15 cellular contexts compared by ENCODE assay signal in genomic region chr5:1342711-1343110, GRCh38. TPM values are rescaled to one million over a fixed set of nuclear protein-coding genes. Genes with fewer than 3 reads are reported as not detected.
DNase-seq lines count a peak whose midpoint lies in the region; ATAC-seq, FAIRE-seq and TF ChIP-seq lines count a peak whose summit lies in the region.
"Not testable (repeated sequence)": the region's sequence is repeated elsewhere in the genome, so short reads cannot be mapped to it uniquely, and the experiment has no call there.
"Had no signal": no experiment of that assay in that cellular context is flagged by ENCODE, and none has a peak within 500 bp of the region (broad histone marks: within the 10 kb centered on the region; RNA-seq: fewer than 3 reads in every experiment).

No MANE protein-coding gene starts in this region.

- intact Hi-C loops in OCI-LY7 (cut with micrococcal nuclease; ENCODE audit: unreplicated experiment) (loop anchor here (1.0 to 5.0 kb wide), 3 partner anchors 26 to 1125 kb away; partner anchors contain the start of genes CCDC127 and SDHA), GM12878 (cut with micrococcal nuclease; ENCODE audit: unreplicated experiment) (loop anchor here (5.0 to 10.0 kb wide), 2 partner anchors 152 to 300 kb away; no protein-coding TSS in a partner anchor), thyroid gland (cut with DNase I) (loop anchor here (10.0 kb wide), 1 partner anchor 452 kb away; the partner anchor contains the start of gene MRPL36)
- intact Hi-C loops in activated CD4-positive, alpha-beta T cell treated with anti-CD3 and anti-CD28 coated beads, Interleukin-2, amount 10 ng/mL, durations not matched to agents 24 days and 14 days (cut with micrococcal nuclease), result loop anchor here (10.0 kb wide), 1 partner anchor 182 kb away; the partner anchor contains the start of gene LPCAT1

- H3K23ac ChIP-seq in H9 (ENCODE audit: insufficient read length, low read depth, low read length), result not testable (repeated sequence)

- peaks cover 11% of the 10 kb centered on the region for H3K23me2 ChIP-seq in H9 (ENCODE audit: insufficient read length, low read depth, low read length, poor library complexity, severe bottlenecking)

- TF ChIP-seq EP300 in GM12878 (IDR thresholded peaks at IDR 0.05; ENCODE audit: borderline replicate concordance in 1 of 2, control insufficient read depth in 1 of 2, low read depth in 2 of 2, low read length in 2 of 2), result not testable (repeated sequence)

- H3K9me3 ChIP-seq in BLaER1 treated with 17β-estradiol and CSF1 and Interleukin-3, amounts not matched to agents 10 nM and 100 nM (replicated peaks in 1 of 11); H9 (ENCODE audit: control insufficient read depth, low read depth, low read length); OCI-LY7 (ENCODE audit: low read length); GM12878 (replicated peaks; ENCODE audit: control insufficient read depth, insufficient read depth, low read length); thyroid gland: not testable (repeated sequence)

- SMC1A ChIA-PET in GM12878 (lab: Charles Lee; ENCODE audit: uncharacterized antibody, unreplicated experiment), result interaction anchor here (0.6 to 1.2 kb wide), 5 partner anchors 27 to 251 kb away, joined by 3 to 5 read pairs (median 4); no protein-coding TSS in a partner anchor

- not testable (repeated sequence) for H4K91ac ChIP-seq in H9 (ENCODE audit: insufficient read length, low read depth, low read length)

- peaks cover 49 to 60% (median 57%) of the 10 kb centered on the region in 11 experiments for H3K36me3 ChIP-seq in BLaER1 treated with 17β-estradiol and CSF1 and Interleukin-3, amounts not matched to agents 10 nM and 100 nM
- H3K36me3 ChIP-seq in OCI-LY7 (ENCODE audit: insufficient read depth, low read length), result peaks cover 63% of the 10 kb centered on the region
- H3K36me3 ChIP-seq in GM12878 (ENCODE audit: control insufficient read depth in 2 of 2, insufficient read depth in 2 of 2, low read length in 1 of 2), result peaks cover 12 to 21% of the 10 kb centered on the region in 2 experiments; a peak in 3 of 4 replicates
- peaks cover 39 to 41% of the 10 kb centered on the region in 2 donors for H3K36me3 ChIP-seq in thyroid gland

- not testable (repeated sequence) for H3K56ac ChIP-seq in H9 (ENCODE audit: insufficient read length, low read depth, low read length)

- not testable (repeated sequence) for H4K5ac ChIP-seq in H9 (ENCODE audit: insufficient read length, low read depth, low read length)

- not testable (repeated sequence) for H2BK15ac ChIP-seq in H9 (ENCODE audit: low read depth, low read length)

- in situ Hi-C loops in GM12878 (cut with MboI), result not testable (repeated sequence)

- no CpG with 5 or more reads among the region's 14 CpGs for WGBS in H9 (ENCODE audit: extremely low coverage, insufficient read length, low lambda C conversion rate)
- 55% methylated on average over 14 of the region's 14 CpGs for WGBS in GM12878 (ENCODE audit: insufficient coverage, insufficient replicate concordance, low lambda C conversion rate, missing lambda C conversion rate)
- 77% methylated on average over 11 to 13 of the region's 14 CpGs for WGBS in thyroid gland, 2 donors

- not testable (repeated sequence) for TF ChIP-seq RAD21 in GM12878 (IDR thresholded peaks at IDR 0.05; ENCODE audit: insufficient read depth, low read depth, low read length)

- not testable (repeated sequence) for BruUV-seq in OCI-LY7 (replicated peaks; lab: Mats Ljungman, UMichigan); GM12878 (replicated peaks; lab: Mats Ljungman, UMichigan)

- not testable (repeated sequence) for H3K9me3 Mint-ChIP-seq in H9; activated CD4-positive, alpha-beta T cell treated with anti-CD3 and anti-CD28 coated beads, Interleukin-2, amount 10 ng/mL, durations not matched to agents 24 days and 14 days; neural crest cell

- not testable (repeated sequence) for H2BK20ac ChIP-seq in H9 (ENCODE audit: low read depth, low read length, poor library complexity, severe bottlenecking)

- H3K9ac ChIP-seq in BLaER1 treated with 17β-estradiol and CSF1 and Interleukin-3, amounts not matched to agents 10 nM and 100 nM, result peak overlapping the region in 9 of 11 experiments; percentile 85 to 96 (median 89); a peak in 10 of 22 replicates
- not testable (repeated sequence) for H3K9ac ChIP-seq in H9 (ENCODE audit: extremely low read depth, insufficient read length, low read length)
- peak overlapping the region; percentile 11; the same call in 1 of the 2 replicates for H3K9ac ChIP-seq in GM12878 (ENCODE audit: control insufficient read depth, insufficient read depth, low read length)

- H3K18ac ChIP-seq in H9 (ENCODE audit: insufficient read length, low read depth, low read length), result not testable (repeated sequence)

- FAIRE-seq in GM12878 (lab: Jason Lieb, UNC), result not testable (repeated sequence)

- peak overlapping the region; percentile 92; a peak in 1 of 5 replicates for H3K4me3 Mint-ChIP-seq in H9
- H3K4me3 Mint-ChIP-seq in activated CD4-positive, alpha-beta T cell treated with anti-CD3 and anti-CD28 coated beads, Interleukin-2, amount 10 ng/mL, durations not matched to agents 24 days and 14 days, result peak overlapping the region; percentile 71
- H3K4me3 Mint-ChIP-seq in neural crest cell, result peak overlapping the region; percentile 95

- POLR2A ChIA-PET in OCI-LY7 (lab: Charles Lee) (interaction anchor here (0.7 to 6.0 kb wide), 7 partner anchors 12 to 264 kb away, joined by 3 to 78 read pairs (median 3); no protein-coding TSS in a partner anchor), GM12878 (lab: Charles Lee) (interaction anchor here (0.7 to 1.5 kb wide), 5 partner anchors 27 to 442 kb away, joined by 3 to 6 read pairs (median 3); partner anchors contain the start of gene TERT)

- not testable (repeated sequence) for H3K27ac ChIP-seq in BLaER1 treated with 17β-estradiol and CSF1 and Interleukin-3, amounts not matched to agents 10 nM and 100 nM; H9 (ENCODE audit: insufficient read length, low read depth, low read length)
- H3K27ac ChIP-seq in OCI-LY7 (ENCODE audit: low read depth, low read length, poor library complexity, severe bottlenecking) (peak overlapping the region; percentile 94), GM12878 (ENCODE audit: control insufficient read depth, insufficient read depth) (peak overlapping the region; percentile 52), thyroid gland (peak overlapping the region in 2 of 3 donors; percentile 47 to 59)

- H3K4me3 ChIP-seq in BLaER1 treated with 17β-estradiol and CSF1 and Interleukin-3, amounts not matched to agents 10 nM and 100 nM, result peak overlapping the region in 7 of 10 experiments; percentile 71 to 89 (median 82); a peak in 6 of 20 replicates
- H3K4me3 ChIP-seq in OCI-LY7 (ENCODE audit: low read depth, low read length, poor library complexity, severe bottlenecking) (peak overlapping the region; percentile 89), GM12878 (peak overlapping the region; percentile 89; the same call in 1 of the 2 replicates)
- H3K4me3 ChIP-seq in thyroid gland (replicated peaks in 1 of 3), result not testable (repeated sequence)

- not testable (repeated sequence) for H3K79me2 ChIP-seq in H9 (ENCODE audit: insufficient read depth, low read length)
- H3K79me2 ChIP-seq in OCI-LY7 (ENCODE audit: insufficient read depth, low read depth, low read length), result peaks cover 54% of the 10 kb centered on the region
- H3K79me2 ChIP-seq in GM12878 (ENCODE audit: control insufficient read depth, insufficient read depth, low read length), result peaks cover 19% of the 10 kb centered on the region

- not testable (repeated sequence) for H3K27me3 ChIP-seq in BLaER1 treated with 17β-estradiol and CSF1 and Interleukin-3, amounts not matched to agents 10 nM and 100 nM; H9 (ENCODE audit: insufficient read depth, low read length); GM12878 (replicated peaks in 1 of 2; ENCODE audit: control insufficient read depth in 2 of 2, insufficient read depth in 2 of 2, low read length in 1 of 2); thyroid gland

- not testable (repeated sequence) for H3K27ac Mint-ChIP-seq in H9; activated CD4-positive, alpha-beta T cell treated with anti-CD3 and anti-CD28 coated beads, Interleukin-2, amount 10 ng/mL, durations not matched to agents 24 days and 14 days; neural crest cell (ENCODE audit: unreplicated experiment)

- not testable (repeated sequence) for H2AK5ac ChIP-seq in H9 (ENCODE audit: insufficient read length, low read length)

- not testable (repeated sequence) for H2BK5ac ChIP-seq in H9 (ENCODE audit: insufficient read length, low read length)

- not testable (repeated sequence) for TF ChIP-seq POLR2A in GM12878 (IDR thresholded peaks at IDR 0.05; ENCODE audit: low read depth, low read length); thyroid gland (IDR thresholded peaks at IDR 0.05)

- H3K4me1 ChIP-seq in BLaER1 treated with 17β-estradiol and CSF1 and Interleukin-3, amounts not matched to agents 10 nM and 100 nM, result peaks cover 35 to 65% (median 56%) of the 10 kb centered on the region in 10 experiments
- H3K4me1 ChIP-seq in H9 (ENCODE audit: insufficient read depth, low read length), result not testable (repeated sequence)
- H3K4me1 ChIP-seq in OCI-LY7 (ENCODE audit: insufficient read depth, low read length, poor library complexity, severe bottlenecking), result peaks cover 52% of the 10 kb centered on the region
- H3K4me1 ChIP-seq in GM12878 (ENCODE audit: control insufficient read depth, insufficient read depth, low read length), result peaks cover 28% of the 10 kb centered on the region
- H3K4me1 ChIP-seq in thyroid gland, result peaks cover 25% of the 10 kb centered on the region in 2 donors

- H2BK120ac ChIP-seq in H9 (ENCODE audit: low read depth, low read length, poor library complexity, severe bottlenecking), result not testable (repeated sequence)

- not testable (repeated sequence) for H3K79me1 ChIP-seq in H9 (ENCODE audit: insufficient read depth, low read depth, low read length, poor library complexity, severe bottlenecking)

- H3K4me1 Mint-ChIP-seq in H9, result peaks cover 13 to 17% of the 10 kb centered on the region in 2 experiments
- H3K4me1 Mint-ChIP-seq in activated CD4-positive, alpha-beta T cell treated with anti-CD3 and anti-CD28 coated beads, Interleukin-2, amount 10 ng/mL, durations not matched to agents 24 days and 14 days, result peaks cover 22% of the 10 kb centered on the region
- peaks cover 15% of the 10 kb centered on the region for H3K4me1 Mint-ChIP-seq in neural crest cell

- H2BK12ac ChIP-seq in H9 (ENCODE audit: insufficient read length, low read depth, low read length), result not testable (repeated sequence)

- not testable (repeated sequence) for H3T11ph ChIP-seq in H9 (ENCODE audit: low read length)

- not testable (repeated sequence) for H3K9me2 ChIP-seq in OCI-LY7 (ENCODE audit: insufficient read depth, low read length)

- TF ChIP-seq CTCF in H9 (conservative IDR thresholded peaks at IDR 0.05); OCI-LY7 (conservative IDR thresholded peaks at IDR 0.05; ENCODE audit: low read length); GM12878 (IDR thresholded peaks at IDR 0.05 in 2 of 3, conservative IDR thresholded peaks at IDR 0.05 in 1 of 3; ENCODE audit: control insufficient read depth in 2 of 3, extremely low read depth in 1 of 3, insufficient read depth in 1 of 3, low read depth in 3 of 3, low read length in 3 of 3); neural crest cell (conservative IDR thresholded peaks at IDR 0.05); thyroid gland (IDR thresholded peaks at IDR 0.05): not testable (repeated sequence)

- not testable (repeated sequence) for H3K14ac ChIP-seq in H9 (ENCODE audit: insufficient read depth, low read length)

- RAD21 ChIA-PET in GM12878 (lab: Charles Lee; ENCODE audit: unreplicated experiment), result interaction anchor here (1.5 kb wide), 1 partner anchor 31 kb away, joined by 3 read pairs; no protein-coding TSS in a partner anchor

- not testable (repeated sequence) for ATAC-seq in GM12878

- not testable (repeated sequence) for H3K4ac ChIP-seq in H9 (ENCODE audit: low read depth, low read length)

- H4K20me1 ChIP-seq in BLaER1 treated with 17β-estradiol and CSF1 and Interleukin-3, amounts not matched to agents 10 nM and 100 nM, result peaks cover 25 to 69% (median 63%) of the 10 kb centered on the region in 11 experiments; a peak in 21 of 22 replicates
- H4K20me1 ChIP-seq in H9 (ENCODE audit: control insufficient read depth, insufficient read depth, insufficient read length); OCI-LY7 (ENCODE audit: insufficient read depth, low read length); GM12878 (ENCODE audit: control insufficient read depth, insufficient read depth): not testable (repeated sequence)

- H3K4me2 ChIP-seq in BLaER1 treated with 17β-estradiol and CSF1 and Interleukin-3, amounts not matched to agents 10 nM and 100 nM, result peak overlapping the region in 10 of 11 experiments; percentile 89 to 99 (median 98); a peak in 20 of 22 replicates
- H3K4me2 ChIP-seq in H9 (ENCODE audit: insufficient read depth, insufficient read length, low read length), result not testable (repeated sequence)
- H3K4me2 ChIP-seq in OCI-LY7 (ENCODE audit: low read length), result peak overlapping the region; percentile 79
- H3K4me2 ChIP-seq in GM12878 (ENCODE audit: control insufficient read depth, insufficient read depth), result peak overlapping the region; percentile 77

- not testable (repeated sequence) for DNase-seq in H9; OCI-LY7 (ENCODE audit: low spot score); activated CD4-positive, alpha-beta T cell treated with anti-CD3 and anti-CD28 coated beads, Interleukin-2, amount 10 ng/mL, durations not matched to agents 24 days and 14 days; GM12878 (ENCODE audit: low read depth, low spot score); neural crest cell (ENCODE audit: low read depth, low spot score)
- DNase-seq in kidney tubule cell (ENCODE audit: low spot score), result peak; percentile 61
- DNase-seq in thyroid gland, result peak; percentile 26 to 38

- not testable (repeated sequence) for H2AFZ ChIP-seq in H9 (ENCODE audit: low read length); OCI-LY7 (ENCODE audit: low read length); GM12878 (ENCODE audit: control insufficient read depth, low read depth, low read length)

- H3K27me3 Mint-ChIP-seq in H9 (ENCODE audit: low read depth); activated CD4-positive, alpha-beta T cell treated with anti-CD3 and anti-CD28 coated beads, Interleukin-2, amount 10 ng/mL, durations not matched to agents 24 days and 14 days; neural crest cell (ENCODE audit: low read depth): not testable (repeated sequence)

- H3K36me3 Mint-ChIP-seq in H9 (ENCODE audit: insufficient read depth in 1 of 3, low read depth in 3 of 3), result peaks cover 26 to 52% (median 51%) of the 10 kb centered on the region in 3 experiments
- H3K36me3 Mint-ChIP-seq in activated CD4-positive, alpha-beta T cell treated with anti-CD3 and anti-CD28 coated beads, Interleukin-2, amount 10 ng/mL, durations not matched to agents 24 days and 14 days (ENCODE audit: low read depth), result peaks cover 35% of the 10 kb centered on the region
- not testable (repeated sequence) for H3K36me3 Mint-ChIP-seq in neural crest cell (ENCODE audit: low read depth)

- H4K8ac ChIP-seq in H9 (replicated peaks; ENCODE audit: insufficient read length, low read depth, low read length), result not testable (repeated sequence)

- CTCF ChIA-PET in OCI-LY7 (lab: Charles Lee; ENCODE audit: unreplicated experiment), result not testable (repeated sequence)
- CTCF ChIA-PET in GM12878 (lab: Yijun Ruan, JAX), result interaction anchor here (0.6 to 2.0 kb wide), 5 partner anchors 27 to 896 kb away, joined by 3 to 7 read pairs (median 4); no protein-coding TSS in a partner anchor

RNA-seq across cellular contexts. Expression of gene CLPTM1L, which starts 2.2 kb away (rescaled TPM):
- total RNA-seq in H9 (2021), result 104 and 108 TPM in 2 replicates
- total RNA-seq in OCI-LY7 (2014; rRNA removed; shearing (Covaris generic)), result 356 and 395 TPM in 2 replicates
- 395 and 396 TPM in 2 replicates for total RNA-seq in OCI-LY7 (2022)
- total RNA-seq in activated CD4-positive, alpha-beta T cell treated with anti-CD3 and anti-CD28 coated beads, Interleukin-2, amount 10 ng/mL, durations not matched to agents 24 days and 14 days, result 113 and 114 TPM in 2 replicates
- 93.2 and 118 TPM in 2 replicates for total RNA-seq in GM12878 (2013; cell fraction: nucleolus; rRNA removed)
- 266 and 278 TPM in 2 replicates for total RNA-seq in GM12878 (2014; rRNA removed)
- total RNA-seq in GM12878 (2014; rRNA removed; fragmentation: Illumina TruSeq; extraction: Trizol), result 142 and 171 TPM in 2 replicates
- 140 and 147 TPM in 2 replicates for total RNA-seq in GM12878 (2021)
- polyA plus RNA-seq in GM12878 (2011; ENCODE audit: low read depth), result 72.4 TPM
- polyA plus RNA-seq in GM12878 (2011; rRNA removed), result 80.8 and 124 TPM in 2 replicates
- polyA plus RNA-seq in GM12878 (2011; cell fraction: cytosol; rRNA removed), result 135 and 191 TPM in 2 replicates
- polyA plus RNA-seq in GM12878 (2011; cell fraction: nucleus; rRNA removed), result 148 and 184 TPM in 2 replicates
- 82.8 and 110 TPM in 2 replicates for polyA plus RNA-seq in GM12878 (2012)
- 87.8 and 163 TPM in 2 replicates for polyA plus RNA-seq in GM12878 (2014; fragmentation: Illumina TruSeq; extraction: Trizol)
- polyA plus RNA-seq in GM12878 (2014; fragmentation: Nextera tagmentation; extraction: Ambion mirVana), result 10 to 100 TPM in 1 of 2 experiments, 1 to 10 TPM in 1; 2.9 to 22.8 TPM
- 195 and 219 TPM in 2 replicates for polyA plus RNA-seq in GM12878 (2014; rRNA removed)
- polyA plus RNA-seq in GM12878 (2016; fragmentation: Nextera tagmentation; extraction: Ambion mirVana), result 10 to 100 TPM; 34.2 to 39.9 TPM
- 125 and 188 TPM in 2 replicates for polyA minus RNA-seq in GM12878 (2011; rRNA and poly(A)+ RNA removed)
- 55.8 and 65.4 TPM in 2 replicates for polyA minus RNA-seq in GM12878 (2011; cell fraction: cytosol; rRNA and poly(A)+ RNA removed)
- polyA minus RNA-seq in GM12878 (2011; cell fraction: nucleus; rRNA and poly(A)+ RNA removed), result 43.2 and 68.0 TPM in 2 replicates
- total RNA-seq in neural crest cell, result 95.1 and 103 TPM in 2 replicates
- total RNA-seq in thyroid gland, result 100 to 1,000 TPM; 149 to 215 (median 179) TPM

RNA-seq across cellular contexts. Expression of gene TERT, which starts 47.8 kb away (rescaled TPM):
- total RNA-seq in H9 (2021) (13.3 and 15.5 TPM in 2 replicates), OCI-LY7 (2022) (173 and 198 TPM in 2 replicates), GM12878 (2014; rRNA removed) (8.6 and 9.0 TPM in 2 replicates), GM12878 (2014; rRNA removed; fragmentation: Illumina TruSeq; extraction: Trizol) (3.4 and 3.5 TPM in 2 replicates), GM12878 (2021) (14.8 and 21.5 TPM in 2 replicates), neural crest cell (2.9 and 5.6 TPM in 2 replicates), thyroid gland (not detected)
- total RNA-seq in OCI-LY7 (2014; rRNA removed; shearing (Covaris generic)), result 120 and 156 TPM in 2 replicates
- 10.1 and 16.8 TPM in 2 replicates for total RNA-seq in activated CD4-positive, alpha-beta T cell treated with anti-CD3 and anti-CD28 coated beads, Interleukin-2, amount 10 ng/mL, durations not matched to agents 24 days and 14 days
- 29.3 and 36.2 TPM in 2 replicates for total RNA-seq in GM12878 (2013; cell fraction: nucleolus; rRNA removed)
- polyA plus RNA-seq in GM12878 (2011; ENCODE audit: low read depth), result 0.05 TPM
- polyA plus RNA-seq in GM12878 (2011; rRNA removed) (2.4 and 3.8 TPM in 2 replicates), GM12878 (2014; fragmentation: Illumina TruSeq; extraction: Trizol) (0.57 and 2.4 TPM in 2 replicates), GM12878 (2014; fragmentation: Nextera tagmentation; extraction: Ambion mirVana) (under 1 TPM; 0.08 to 0.55 TPM), GM12878 (2014; rRNA removed) (17.4 and 17.8 TPM in 2 replicates), GM12878 (2016; fragmentation: Nextera tagmentation; extraction: Ambion mirVana) (1 to 10 TPM; 6.1 to 6.5 TPM)
- 4.6 and 8.2 TPM in 2 replicates for polyA plus RNA-seq in GM12878 (2011; cell fraction: cytosol; rRNA removed)
- 52.7 and 80.1 TPM in 2 replicates for polyA plus RNA-seq in GM12878 (2011; cell fraction: nucleus; rRNA removed)
- 0.95 and 1.0 TPM in 2 replicates for polyA plus RNA-seq in GM12878 (2012)
- polyA minus RNA-seq in GM12878 (2011; rRNA and poly(A)+ RNA removed), result 1.9 and 5.6 TPM in 2 replicates
- 3.5 and 6.3 TPM in 2 replicates for polyA minus RNA-seq in GM12878 (2011; cell fraction: cytosol; rRNA and poly(A)+ RNA removed)
- polyA minus RNA-seq in GM12878 (2011; cell fraction: nucleus; rRNA and poly(A)+ RNA removed), result 10.5 and 15.5 TPM in 2 replicates
- total RNA-seq: dermis microvascular lymphatic vessel endothelial cell, gastrocnemius medialis, hepatocyte, right atrium auricular region, smooth muscle cell, urinary bladder had no signal
- polyA plus RNA-seq: pancreas, smooth muscle cell, urinary bladder had no signal
